12 cellular contexts compared by ENCODE assay signal in the genomic region with DNA sequence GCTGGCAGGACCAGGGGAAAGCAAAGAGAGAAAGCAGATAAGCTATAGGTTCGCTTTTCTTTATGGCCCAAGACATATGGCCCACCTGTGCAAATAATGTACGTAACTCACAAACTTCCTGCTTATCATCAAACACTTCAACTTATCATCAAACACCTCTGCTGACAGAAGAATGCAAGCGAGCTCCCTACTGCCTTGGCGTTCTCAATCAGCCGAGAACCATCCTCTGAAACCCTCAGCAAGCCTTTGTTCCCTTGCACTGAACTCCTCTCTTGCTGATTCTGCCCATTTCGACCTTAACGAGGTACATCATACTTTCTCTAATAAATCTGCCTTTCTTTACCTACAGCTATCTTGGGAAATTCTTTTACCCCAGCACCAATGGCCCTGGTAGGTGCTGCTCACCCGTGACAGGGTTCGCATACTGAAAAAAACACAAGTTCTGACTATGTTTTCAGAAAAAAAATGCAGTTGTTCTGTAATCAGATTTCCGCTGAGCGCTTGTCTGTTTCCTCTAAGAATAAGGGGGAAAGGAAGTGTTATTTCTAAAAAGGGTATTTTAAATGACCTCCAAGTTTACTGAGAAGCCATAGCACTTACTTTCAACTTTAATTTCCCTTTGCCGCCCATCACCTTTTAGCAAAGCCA. TPM values are rescaled to one million over a fixed set of nuclear protein-coding genes. Genes with fewer than 3 reads are reported as not detected.
A peak's percentile ranks its signal among the peaks of the same experiment; 100 is the strongest.
DNase-seq lines count a peak whose midpoint lies in the region; ATAC-seq and TF ChIP-seq lines count a peak whose summit lies in the region.
"Had no signal": no experiment of that assay in that cellular context is flagged by ENCODE, and none has a peak within 500 bp of the region (broad histone marks: within the 10 kb centered on the region; RNA-seq: fewer than 3 reads in every experiment).

No MANE protein-coding gene starts in this region.

- intact Hi-C loops in activated naive CD4-positive, alpha-beta T cell treated with anti-CD3 and anti-CD28 coated beads for 36 hours (cut with micrococcal nuclease): no loop called here
- intact Hi-C loops in stomach (cut with DNase I; ENCODE audit: low total_unique reads): loop anchor here (10.0 kb wide), 1 partner anchor 158 kb away; no protein-coding TSS in a partner anchor

- no peak for TF ChIP-seq POLR2A in stomach (IDR thresholded peaks at IDR 0.05)

- CTCF ChIA-PET in activated naive CD4-positive, alpha-beta T cell treated with anti-CD3 and anti-CD28 coated beads for 36 hours (lab: Charles Lee): interaction anchor here (0.7 to 1.1 kb wide), 5 partner anchors 9 to 47 kb away, joined by 3 to 7 read pairs (median 4); no protein-coding TSS in a partner anchor

- no peak overlapping the region for H3K4me3 ChIP-seq in stomach
- H3K4me3 ChIP-seq: SJSA1, smooth muscle cell had no signal

- H3K4me3 Mint-ChIP-seq in activated naive CD4-positive, alpha-beta T cell treated with anti-CD3 and anti-CD28 coated beads for 36 hours: peak overlapping the region; percentile 60
- peak overlapping the region; percentile 53 for H3K4me3 Mint-ChIP-seq in activated T-helper 17 cell treated with anti-CD3 and anti-CD28 coated beads, Interleukin-2, amount 50 U/mL, for 72 hours
- peak overlapping the region; percentile 70 to 85 (median 77) for H3K4me3 Mint-ChIP-seq in immature natural killer cell

- H3K4me1 ChIP-seq in stomach: peaks cover 0 to 15% (median 9%) of the 10 kb centered on the region in 4 donors
- H3K4me1 ChIP-seq: SJSA1 had no signal

- TF ChIP-seq EP300 in stomach (IDR thresholded peaks at IDR 0.05): no peak

- no peaks in the 10 kb centered on the region for H3K9me3 ChIP-seq in stomach
- H3K9me3 ChIP-seq: SJSA1 had no signal

- no peak for ATAC-seq in activated T-helper 17 cell treated with anti-CD3 and anti-CD28 coated beads, Interleukin-2, amount 50 U/mL, for 72 hours (replicated peaks)
- ATAC-seq in HG02840 (IDR thresholded peaks at IDR 0.05; ENCODE audit: low FRiP score, unreplicated experiment): no peak

- peaks cover 51% of the 10 kb centered on the region for H3K4me1 Mint-ChIP-seq in activated naive CD4-positive, alpha-beta T cell treated with anti-CD3 and anti-CD28 coated beads for 36 hours (ENCODE audit: low read depth)
- H3K4me1 Mint-ChIP-seq in activated T-helper 17 cell treated with anti-CD3 and anti-CD28 coated beads, Interleukin-2, amount 50 U/mL, for 72 hours: peaks cover 35% of the 10 kb centered on the region
- peaks cover 50 to 70% of the 10 kb centered on the region in 2 donors for H3K4me1 Mint-ChIP-seq in immature natural killer cell

- peak overlapping the region in 3 of 5 donors; percentile 9 to 36 (median 23) for H3K27ac ChIP-seq in stomach
- H3K27ac ChIP-seq: SJSA1 had no signal

- no peak for TF ChIP-seq CTCF in stomach (IDR thresholded peaks at IDR 0.05)

- no peaks in the 10 kb centered on the region for H3K27me3 Mint-ChIP-seq in activated naive CD4-positive, alpha-beta T cell treated with anti-CD3 and anti-CD28 coated beads for 36 hours (ENCODE audit: low read depth)
- H3K27me3 Mint-ChIP-seq in activated T-helper 17 cell treated with anti-CD3 and anti-CD28 coated beads, Interleukin-2, amount 50 U/mL, for 72 hours: peaks cover 21% of the 10 kb centered on the region
- H3K27me3 Mint-ChIP-seq in immature natural killer cell (ENCODE audit: low read depth in 3 of 3): peaks cover 12 to 26% (median 17%) of the 10 kb centered on the region in 3 donors

- H3K27me3 ChIP-seq in stomach: no peaks in the 10 kb centered on the region
- H3K27me3 ChIP-seq: SJSA1 had no signal

- H3K27ac Mint-ChIP-seq in activated naive CD4-positive, alpha-beta T cell treated with anti-CD3 and anti-CD28 coated beads for 36 hours: peak overlapping the region; percentile 66
- H3K27ac Mint-ChIP-seq in activated T-helper 17 cell treated with anti-CD3 and anti-CD28 coated beads, Interleukin-2, amount 50 U/mL, for 72 hours: no peak overlapping the region
- H3K27ac Mint-ChIP-seq in immature natural killer cell: peak overlapping the region; percentile 82 to 97 (median 96)

- peaks cover 8 to 20% (median 18%) of the 10 kb centered on the region in 4 donors for H3K36me3 ChIP-seq in stomach

- 45 to 54% (median 48%) methylated on average over 12 of the region's 12 CpGs for WGBS in stomach, 5 donors

- H3K9me3 Mint-ChIP-seq in activated naive CD4-positive, alpha-beta T cell treated with anti-CD3 and anti-CD28 coated beads for 36 hours: peaks cover 11% of the 10 kb centered on the region
- H3K9me3 Mint-ChIP-seq in activated T-helper 17 cell treated with anti-CD3 and anti-CD28 coated beads, Interleukin-2, amount 50 U/mL, for 72 hours: peaks cover 4% of the 10 kb centered on the region
- peaks cover 0 to 7% (median 6%) of the 10 kb centered on the region in 6 donors for H3K9me3 Mint-ChIP-seq in immature natural killer cell

- peaks cover 13% of the 10 kb centered on the region for H3K36me3 Mint-ChIP-seq in activated naive CD4-positive, alpha-beta T cell treated with anti-CD3 and anti-CD28 coated beads for 36 hours (ENCODE audit: low read depth)
- no peaks in the 10 kb centered on the region for H3K36me3 Mint-ChIP-seq in activated T-helper 17 cell treated with anti-CD3 and anti-CD28 coated beads, Interleukin-2, amount 50 U/mL, for 72 hours (ENCODE audit: low read depth)
- peaks cover 7 to 16% (median 12%) of the 10 kb centered on the region in 3 donors for H3K36me3 Mint-ChIP-seq in immature natural killer cell

- DNase-seq in activated naive CD4-positive, alpha-beta T cell treated with anti-CD3 and anti-CD28 coated beads for 36 hours: peak; percentile 33
- DNase-seq in activated naive CD4-positive, alpha-beta T cell (lab: John Stamatoyannopoulos, UW): no peak
- DNase-seq in immature natural killer cell: peak; percentile 14 to 21 (median 18)
- DNase-seq in stomach: peak; percentile 9
- no peak for DNase-seq in stimulated activated CD4-positive, alpha-beta T cell treated with anti-CD3 and anti-CD28 coated beads, Interleukin-1b, Interleukin-23, amount 100 ng/mL, for 48 hours
- no peak for DNase-seq in NCI-H446 treated with DMSO at 0.1 percent for 48 hours (lab: John Stamatoyannopoulos, UW)
- DNase-seq: kidney, NCI-H2029 had no signal

RNA-seq across cellular contexts. Expression of gene SERPINB6, which starts 28.3 kb away (rescaled TPM):
- total RNA-seq in activated naive CD4-positive, alpha-beta T cell treated with anti-CD3 and anti-CD28 coated beads for 36 hours: 10 to 100 TPM; 31.2 to 31.4 TPM
- 10 to 100 TPM; 22.1 to 26.0 TPM for total RNA-seq in activated T-helper 17 cell treated with anti-CD3 and anti-CD28 coated beads, Interleukin-2, amount 50 U/mL, for 72 hours
- polyA plus RNA-seq in immature natural killer cell (100 to 1,000 TPM; 196 to 243 (median 199) TPM), stomach (100 to 1,000 TPM in 2 of 3 donors, 10 to 100 TPM in 1; 93.1 to 281 (median 144) TPM)
- total RNA-seq in stomach: 100 to 1,000 TPM in 4 of 5 donors, 10 to 100 TPM in 1; 79.1 to 208 (median 160) TPM

RNA-seq across cellular contexts. Expression of gene SERPINB9, which starts 39.9 kb away (rescaled TPM):
- 10 to 100 TPM; 72.2 to 75.8 TPM for total RNA-seq in activated naive CD4-positive, alpha-beta T cell treated with anti-CD3 and anti-CD28 coated beads for 36 hours
- total RNA-seq in activated T-helper 17 cell treated with anti-CD3 and anti-CD28 coated beads, Interleukin-2, amount 50 U/mL, for 72 hours: 10 to 100 TPM; 11.2 to 66.1 TPM
- polyA plus RNA-seq in immature natural killer cell (10 to 100 TPM; 20.7 to 50.4 (median 21.7) TPM), stomach (1 to 10 TPM; 2.0 to 3.5 (median 2.1) TPM)
- total RNA-seq in stomach: 1 to 10 TPM in 3 of 5 donors, under 1 TPM in 1, not detected in 1; 0.58 to 9.4 (median 2.8) TPM

RNA-seq across cellular contexts. Expression of gene NQO2, which starts 56.7 kb away (rescaled TPM):
- 10 to 100 TPM; 18.8 to 21.1 TPM for total RNA-seq in activated naive CD4-positive, alpha-beta T cell treated with anti-CD3 and anti-CD28 coated beads for 36 hours
- 10 to 100 TPM; 25.1 to 29.3 TPM for total RNA-seq in activated T-helper 17 cell treated with anti-CD3 and anti-CD28 coated beads, Interleukin-2, amount 50 U/mL, for 72 hours
- 10 to 100 TPM; 55.5 to 74.7 (median 67.9) TPM for polyA plus RNA-seq in immature natural killer cell
- total RNA-seq in stomach: 10 to 100 TPM in 1 of 5 donors, 1 to 10 TPM in 2, under 1 TPM in 1, not detected in 1; 0.87 to 35.5 (median 5.5) TPM
- 10 to 100 TPM; 28.3 to 43.1 (median 41.9) TPM for polyA plus RNA-seq in stomach

Comparison
In these comparisons a context has a peak if more than half of its experiments do, and no peak if none do; other contexts are left out.
1. DNase-seq: peak in activated naive CD4-positive, alpha-beta T cell treated with anti-CD3 and anti-CD28 coated beads for 36 hours (single experiment), immature natural killer cell (3 of 3) and stomach (single experiment); none in activated naive CD4-positive, alpha-beta T cell (0 of 4), stimulated activated CD4-positive, alpha-beta T cell treated with anti-CD3 and anti-CD28 coated beads, Interleukin-1b, Interleukin-23, amount 100 ng/mL, for 48 hours (single experiment) and NCI-H446 treated with DMSO at 0.1 percent for 48 hours (single experiment).
2. Peak in every context shown above with its lines, with median percentiles within 50 percentile points of each other: H3K4me3 Mint-ChIP-seq.